Comparison of ENCODE assay signal across 13 cellular contexts in genomic region chr17:9647014-9647413, GRCh38. TPM values are rescaled to one million over a fixed set of nuclear protein-coding genes. Genes with fewer than 3 reads are reported as not detected.
A peak's percentile ranks its signal among the peaks of the same experiment; 100 is the strongest.
DNase-seq lines count a peak whose midpoint lies in the region; ATAC-seq, FAIRE-seq and TF ChIP-seq lines count a peak whose summit lies in the region.
"Had no signal": no experiment of that assay in that cellular context is flagged by ENCODE, and none has a peak within 500 bp of the region (broad histone marks: within the 10 kb centered on the region; RNA-seq: fewer than 3 reads in every experiment).

No MANE protein-coding gene starts in this region.

- no peaks in the 10 kb centered on the region for H4K20me1 ChIP-seq in keratinocyte (ENCODE audit: control insufficient read depth, extremely low read depth, insufficient read depth, low read length)

- no peaks in the 10 kb centered on the region for H3K36me3 ChIP-seq in keratinocyte (ENCODE audit: control insufficient read depth in 2 of 2, extremely low read depth in 1 of 2, insufficient read depth in 2 of 2, low read length in 2 of 2)

- peaks cover 0 to 4% (median 0%) of the 10 kb centered on the region in 5 experiments for H3K9me3 Mint-ChIP-seq in brain
- H3K9me3 Mint-ChIP-seq in type B pancreatic cell = no peaks in the 10 kb centered on the region
- H3K9me3 Mint-ChIP-seq in T-helper 2 cell treated with Interferon-gamma antibody and Interleukin-4, amounts not matched to agents 5 μg/mL and 100 μg/mL, for 36 hours = no peaks in the 10 kb centered on the region
- H3K9me3 Mint-ChIP-seq: stimulated activated naive CD8-positive, alpha-beta T cell treated with anti-CD3 and anti-CD28 coated beads, Interleukin-15, Interleukin-2, amounts not matched to agents 100 ng/mL and 50 ng/mL, for 24 hours had no signal

- H3K4me1 Mint-ChIP-seq in brain = peaks cover 21% of the 10 kb centered on the region
- peaks cover 21% of the 10 kb centered on the region for H3K4me1 Mint-ChIP-seq in type B pancreatic cell (ENCODE audit: unreplicated experiment)
- peaks cover 9% of the 10 kb centered on the region for H3K4me1 Mint-ChIP-seq in T-helper 2 cell treated with Interferon-gamma antibody and Interleukin-4, amounts not matched to agents 5 μg/mL and 100 μg/mL, for 36 hours (ENCODE audit: low read depth)

- ATAC-seq in HG03342 (IDR thresholded peaks at IDR 0.05; ENCODE audit: unreplicated experiment) (no peak), HG02852 (IDR thresholded peaks at IDR 0.05; ENCODE audit: unreplicated experiment) (no peak)

- H3K9ac ChIP-seq in keratinocyte (ENCODE audit: control insufficient read depth, extremely low read depth, insufficient read depth, low read length) = no peak overlapping the region

- H3K4me1 ChIP-seq in keratinocyte (ENCODE audit: control insufficient read depth, extremely low read depth, insufficient read depth, low read length) = peaks cover 22% of the 10 kb centered on the region

- H3K4me3 ChIP-seq in keratinocyte (ENCODE audit: control insufficient read depth in 2 of 3, extremely low read depth in 1 of 3, insufficient read depth in 2 of 3, low read depth in 1 of 3, low read length in 3 of 3) = peak overlapping the region in 2 of 3 experiments; percentile 73 to 86

- peaks cover 35% of the 10 kb centered on the region for H3K27me3 Mint-ChIP-seq in brain
- peaks cover 27% of the 10 kb centered on the region for H3K27me3 Mint-ChIP-seq in type B pancreatic cell
- H3K27me3 Mint-ChIP-seq in T-helper 2 cell treated with Interferon-gamma antibody and Interleukin-4, amounts not matched to agents 5 μg/mL and 100 μg/mL, for 36 hours (ENCODE audit: low read depth) = peaks cover 44% of the 10 kb centered on the region

- peak; percentile 17 for DNase-seq in NCI-H510A treated with DMSO at 0.1 percent for 48 hours (lab: John Stamatoyannopoulos, UW)
- no peak for DNase-seq in NCI-H510A (lab: John Stamatoyannopoulos, UW)
- no peak for DNase-seq in keratinocyte (ENCODE audit: low read depth, low spot score)
- no peak for DNase-seq in type B pancreatic cell (ENCODE audit: extremely low spot score, unreplicated experiment)
- no peak for DNase-seq in T-helper 2 cell treated with Interferon-gamma antibody and Interleukin-4, amounts not matched to agents 5 μg/mL and 100 μg/mL, for 36 hours (ENCODE audit: low spot score)
- DNase-seq: GDM1, NCI-H1694 treated with DMSO at 0.1 percent for 48 hours, nucleus accumbens had no signal

- H3K36me3 Mint-ChIP-seq in brain = no peaks in the 10 kb centered on the region
- H3K36me3 Mint-ChIP-seq in type B pancreatic cell = peaks cover 4% of the 10 kb centered on the region
- no peaks in the 10 kb centered on the region for H3K36me3 Mint-ChIP-seq in T-helper 2 cell treated with Interferon-gamma antibody and Interleukin-4, amounts not matched to agents 5 μg/mL and 100 μg/mL, for 36 hours (ENCODE audit: low read depth)

- H3K27me3 ChIP-seq in keratinocyte (ENCODE audit: control insufficient read depth, extremely low read depth, insufficient read depth, low read length) = no peaks in the 10 kb centered on the region

- peak overlapping the region; percentile 31 for H3K27ac ChIP-seq in keratinocyte (ENCODE audit: control insufficient read depth, insufficient read depth, low read length)

- peak overlapping the region in 1 of 5 experiments; percentile 77 for H3K27ac Mint-ChIP-seq in brain
- peak overlapping the region; percentile 95 for H3K27ac Mint-ChIP-seq in type B pancreatic cell
- no peak overlapping the region for H3K27ac Mint-ChIP-seq in T-helper 2 cell treated with Interferon-gamma antibody and Interleukin-4, amounts not matched to agents 5 μg/mL and 100 μg/mL, for 36 hours
- H3K27ac Mint-ChIP-seq: stimulated activated naive CD8-positive, alpha-beta T cell treated with anti-CD3 and anti-CD28 coated beads, Interleukin-15, Interleukin-2, amounts not matched to agents 100 ng/mL and 50 ng/mL, for 24 hours had no signal

- no peak for FAIRE-seq in keratinocyte (lab: Jason Lieb, UNC)
- FAIRE-seq: endometrium had no signal

- peaks cover 35% of the 10 kb centered on the region for H3K79me2 ChIP-seq in keratinocyte (ENCODE audit: control insufficient read depth, insufficient read depth, low read length)

- TF ChIP-seq CTCF in brain (conservative IDR thresholded peaks at IDR 0.05) (no peak), keratinocyte (optimal IDR thresholded peaks at IDR 0.05 in 1 of 3, IDR thresholded peaks at IDR 0.05 in 1 of 3, conservative IDR thresholded peaks at IDR 0.05 in 1 of 3; ENCODE audit: extremely low read depth in 1 of 3, insufficient read depth in 2 of 3, low read length in 3 of 3) (no peak), type B pancreatic cell (conservative IDR thresholded peaks at IDR 0.05) (no peak)

- dilution Hi-C loops in keratinocyte (cut with MboI; ENCODE audit: extremely low pct_ligation_motif_present, low sequenced_read_pairs) = no loop called here

- no peaks in the 10 kb centered on the region for H3K9me3 ChIP-seq in keratinocyte (ENCODE audit: control insufficient read depth, low read depth, low read length)

- H3K4me3 Mint-ChIP-seq in brain (peak overlapping the region in 4 of 5 experiments; percentile 58 to 91 (median 86)), type B pancreatic cell (peak overlapping the region; percentile 91)
- no peak overlapping the region for H3K4me3 Mint-ChIP-seq in T-helper 2 cell treated with Interferon-gamma antibody and Interleukin-4, amounts not matched to agents 5 μg/mL and 100 μg/mL, for 36 hours

- H3K4me2 ChIP-seq in keratinocyte (ENCODE audit: control insufficient read depth, extremely low read depth, insufficient read depth, low read depth, low read length) = peak overlapping the region; percentile 75

- H3K9me1 ChIP-seq in keratinocyte (ENCODE audit: control insufficient read depth, extremely low read depth, insufficient read depth, low read length) = no peaks in the 10 kb centered on the region

- no peak overlapping the region for H2AFZ ChIP-seq in keratinocyte (ENCODE audit: control insufficient read depth, low read length)

RNA-seq across cellular contexts. Expression of gene USP43, which starts 1.7 kb away (rescaled TPM):
- polyA plus RNA-seq in brain (ENCODE audit: insufficient read depth, low read depth, low replicate concordance) (2.4 TPM), keratinocyte (2.2 to 4.9 TPM (median 2.5 TPM) in 3 replicates)
- polyA plus RNA-seq in keratinocyte (2011; ENCODE audit: low read depth) = 2.0 TPM
- polyA plus RNA-seq in keratinocyte (2011; cell fraction: cytosol; rRNA removed) = 1.9 and 2.6 TPM in 2 replicates
- 6.2 and 7.5 TPM in 2 replicates for polyA plus RNA-seq in keratinocyte (2011; cell fraction: nucleus; rRNA removed)
- 2.4 and 5.3 TPM in 2 replicates for polyA plus RNA-seq in keratinocyte (2012; ENCODE audit: low replicate concordance)
- 6.7 to 13.4 TPM (median 7.5 TPM) in 3 replicates for polyA minus RNA-seq in keratinocyte
- 4.8 TPM for polyA minus RNA-seq in keratinocyte (2011; cell fraction: cytosol; rRNA and poly(A)+ RNA removed)
- 7.1 and 9.2 TPM in 2 replicates for polyA minus RNA-seq in keratinocyte (2011; cell fraction: nucleus; rRNA and poly(A)+ RNA removed)
- 6.6 and 16.9 TPM in 2 replicates for total RNA-seq in type B pancreatic cell (ENCODE audit: low replicate concordance)
